ENCODE assay signal across 8 cellular contexts in the genomic region with DNA sequence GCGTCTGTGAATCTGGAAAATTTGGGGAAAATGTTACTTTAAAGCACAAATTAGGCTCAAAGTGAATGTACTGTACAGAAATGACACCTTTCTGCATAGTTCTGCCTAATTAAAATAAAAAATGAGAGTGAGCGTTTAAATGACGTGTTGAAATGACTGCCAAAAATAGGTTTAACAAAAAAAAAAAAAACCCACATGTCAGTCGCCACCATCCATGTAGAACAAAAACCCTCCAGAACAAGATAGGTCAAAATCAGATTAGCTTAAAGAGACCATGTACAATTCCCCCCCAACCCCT. TPM values are rescaled to one million over a fixed set of nuclear protein-coding genes. Genes with fewer than 3 reads are reported as not detected.
DNase-seq lines count a peak whose midpoint lies in the region; ATAC-seq and TF ChIP-seq lines count a peak whose summit lies in the region.

No MANE protein-coding gene starts in this region.

- peaks cover 7% of the 10 kb centered on the region for H3K4me1 ChIP-seq in BE2C
- peaks cover 31% of the 10 kb centered on the region for H3K4me1 ChIP-seq in HUES48 (ENCODE audit: control insufficient read depth, insufficient read depth, low read length)

- peak overlapping the region; percentile 90 for H3K27ac ChIP-seq in HUES48 (ENCODE audit: low read depth, low read length)

- no peaks in the 10 kb centered on the region for H3K9me3 ChIP-seq in BE2C
- H3K9me3 ChIP-seq in HUES48 (ENCODE audit: control insufficient read depth, insufficient read depth, low read length) = no peaks in the 10 kb centered on the region

- no peak for ATAC-seq in natural killer cell treated with Interleukin-12 subunit alpha and Interleukin-12 subunit beta and Interleukin-15 and Interleukin-18, amount 100 ng/mL, for 72 hours

- no peak for DNase-seq in BE2C
- peak; percentile 13 for DNase-seq in cerebellar cortex (ENCODE audit: low spot score)
- DNase-seq in natural killer cell treated with Interleukin-12 subunit alpha and Interleukin-12 subunit beta and Interleukin-15 and Interleukin-18, amount 100 ng/mL, for 72 hours (ENCODE audit: low spot score) = no peak
- DNase-seq in NCI-H748 treated with DMSO at 0.1 percent for 48 hours (lab: John Stamatoyannopoulos, UW) = no peak
- DNase-seq in COLO829 (ENCODE audit: low spot score) = no peak
- no peak for DNase-seq in RKO (ENCODE audit: low spot score)
- DNase-seq in GM19238 (ENCODE audit: insufficient read length, low spot score) = no peak

- H3K4me3 ChIP-seq in BE2C (ENCODE audit: low read depth, low read length) (peak overlapping the region; percentile 87), HUES48 (ENCODE audit: low read depth, low read length) (peak overlapping the region; percentile 97)

- H3K9me3 Mint-ChIP-seq in natural killer cell treated with Interleukin-12 subunit alpha and Interleukin-12 subunit beta and Interleukin-15 and Interleukin-18, amount 100 ng/mL, for 72 hours = no peaks in the 10 kb centered on the region

- no peaks in the 10 kb centered on the region for H3K27me3 Mint-ChIP-seq in natural killer cell treated with Interleukin-12 subunit alpha and Interleukin-12 subunit beta and Interleukin-15 and Interleukin-18, amount 100 ng/mL, for 72 hours

- H3K27me3 ChIP-seq in BE2C (no peaks in the 10 kb centered on the region), HUES48 (ENCODE audit: control insufficient read depth, insufficient read depth, low read length) (no peaks in the 10 kb centered on the region)

- H3K36me3 ChIP-seq in BE2C = peaks cover 10% of the 10 kb centered on the region
- H3K36me3 ChIP-seq in HUES48 (ENCODE audit: control insufficient read depth, insufficient read depth, low read length) = peaks cover 7% of the 10 kb centered on the region

- peaks cover 6% of the 10 kb centered on the region for H3K36me3 Mint-ChIP-seq in natural killer cell treated with Interleukin-12 subunit alpha and Interleukin-12 subunit beta and Interleukin-15 and Interleukin-18, amount 100 ng/mL, for 72 hours

- H3K4me3 Mint-ChIP-seq in natural killer cell treated with Interleukin-12 subunit alpha and Interleukin-12 subunit beta and Interleukin-15 and Interleukin-18, amount 100 ng/mL, for 72 hours = peak overlapping the region; percentile 93

- no peak for TF ChIP-seq CTCF in BE2C (IDR thresholded peaks at IDR 0.05; ENCODE audit: low read depth, low read length)

- H3K27ac Mint-ChIP-seq in natural killer cell treated with Interleukin-12 subunit alpha and Interleukin-12 subunit beta and Interleukin-15 and Interleukin-18, amount 100 ng/mL, for 72 hours = peak overlapping the region; percentile 76 to 94

- peak overlapping the region; percentile 86 for H3K9ac ChIP-seq in HUES48 (ENCODE audit: low read depth, low read length)

- H3K4me1 Mint-ChIP-seq in natural killer cell treated with Interleukin-12 subunit alpha and Interleukin-12 subunit beta and Interleukin-15 and Interleukin-18, amount 100 ng/mL, for 72 hours (ENCODE audit: low read depth in 2 of 2) = peaks cover 37 to 42% of the 10 kb centered on the region in 2 donors

RNA-seq across cellular contexts. Expression of gene PARP1, which starts 0.7 kb away (rescaled TPM):
- polyA plus RNA-seq in BE2C (2012; ENCODE audit: insufficient read depth, insufficient read length, low read depth) = 193 TPM
- total RNA-seq in natural killer cell treated with Interleukin-12 subunit alpha and Interleukin-12 subunit beta and Interleukin-15 and Interleukin-18, amount 100 ng/mL, for 72 hours = 100 to 1,000 TPM; 138 to 246 TPM
